14 cellular contexts compared by ENCODE assay signal in the genomic region with DNA sequence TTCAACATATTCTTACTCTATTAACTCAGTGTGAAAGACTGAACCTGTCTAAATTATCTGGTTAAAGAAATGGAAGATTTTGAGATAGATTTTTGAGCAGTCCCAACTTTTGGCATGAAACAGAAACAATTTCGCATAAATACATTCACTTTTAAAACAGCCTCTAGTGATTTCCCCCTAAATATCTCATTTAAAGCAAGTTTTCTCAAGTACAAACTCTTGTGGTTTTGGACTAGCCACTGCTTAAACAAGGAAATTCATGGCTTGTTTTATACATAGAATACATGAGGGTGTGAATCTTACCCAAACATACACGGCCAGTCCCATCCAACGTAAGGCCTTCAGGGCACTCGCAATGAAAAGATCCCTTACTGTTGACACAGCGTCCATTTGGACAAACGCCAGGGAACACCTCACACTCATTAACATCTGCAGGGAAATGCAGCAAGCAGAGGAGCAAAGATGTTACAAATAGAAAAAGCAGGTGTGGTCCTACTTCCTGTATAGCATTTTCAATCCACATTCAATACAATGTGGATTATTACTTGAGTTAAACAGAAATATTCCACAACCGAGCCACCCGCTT.
DNase-seq lines count a peak whose midpoint lies in the region; ATAC-seq and TF ChIP-seq lines count a peak whose summit lies in the region.
"Had no signal": no experiment of that assay in that cellular context is flagged by ENCODE, and none has a peak within 500 bp of the region (broad histone marks: within the 10 kb centered on the region; RNA-seq: fewer than 3 reads in every experiment).

No MANE protein-coding gene starts in this region.

- H3K27ac Mint-ChIP-seq in Calu3 (ENCODE audit: unreplicated experiment): peak overlapping the region; percentile 62
- no peak overlapping the region for H3K27ac Mint-ChIP-seq in immature natural killer cell
- no peak overlapping the region for H3K27ac Mint-ChIP-seq in CD4-positive, alpha-beta memory T cell
- H3K27ac Mint-ChIP-seq: HFFc6, progenitor cell of endocrine pancreas had no signal

- H4K20me1 ChIP-seq in PC-3 (ENCODE audit: low read length): no peaks in the 10 kb centered on the region

- ATAC-seq in PC-3: peak; percentile 95
- peak; percentile 96 for ATAC-seq in foreskin keratinocyte
- no peak for ATAC-seq in HG03159 (IDR thresholded peaks at IDR 0.05; ENCODE audit: unreplicated experiment)
- ATAC-seq: left lobe of liver had no signal

- no peaks in the 10 kb centered on the region for H3K9me3 Mint-ChIP-seq in Calu3 (ENCODE audit: low read depth, unreplicated experiment)
- peaks cover 0 to 3% (median 0%) of the 10 kb centered on the region in 6 donors for H3K9me3 Mint-ChIP-seq in immature natural killer cell
- H3K9me3 Mint-ChIP-seq in CD4-positive, alpha-beta memory T cell: no peaks in the 10 kb centered on the region
- H3K9me3 Mint-ChIP-seq: HFFc6 had no signal

- BruUV-seq in Calu3 (replicated peaks; lab: Mats Ljungman, UMichigan): no TSS peak
- no TSS peak for BruUV-seq in PC-3 (replicated peaks; lab: Mats Ljungman, UMichigan)

- no peaks in the 10 kb centered on the region for H3K9me3 ChIP-seq in PC-3 (ENCODE audit: low read length)
- no peaks in the 10 kb centered on the region for H3K9me3 ChIP-seq in CD4-positive, alpha-beta memory T cell (ENCODE audit: control insufficient read depth in 1 of 2, low read length in 2 of 2)
- H3K9me3 ChIP-seq: BE2C had no signal

- CTCF ChIA-PET in Calu3 (lab: Charles Lee) (no interaction called here), PC-3 (lab: Charles Lee) (no interaction called here)
- CTCF ChIA-PET in CD4-positive, alpha-beta memory T cell (lab: Charles Lee; ENCODE audit: partially characterized antibody): no interaction called here

- H3K4me1 Mint-ChIP-seq in Calu3 (ENCODE audit: low read depth, unreplicated experiment): peaks cover 8% of the 10 kb centered on the region
- H3K4me1 Mint-ChIP-seq in immature natural killer cell: no peaks in the 10 kb centered on the region
- no peaks in the 10 kb centered on the region for H3K4me1 Mint-ChIP-seq in CD4-positive, alpha-beta memory T cell

- no peaks in the 10 kb centered on the region for H3K79me2 ChIP-seq in PC-3 (ENCODE audit: low read length)

- no peak overlapping the region for H3K4me3 Mint-ChIP-seq in Calu3 (ENCODE audit: low read depth, unreplicated experiment)
- H3K4me3 Mint-ChIP-seq in immature natural killer cell: no peak overlapping the region
- H3K4me3 Mint-ChIP-seq in CD4-positive, alpha-beta memory T cell: no peak overlapping the region
- H3K4me3 Mint-ChIP-seq: HFFc6 had no signal

- no peaks in the 10 kb centered on the region for H3K9me2 ChIP-seq in PC-3 (replicated peaks; ENCODE audit: low read length)

- peak overlapping the region; percentile 43 for H3K4me2 ChIP-seq in PC-3 (ENCODE audit: low read length)

- H3K27me3 ChIP-seq in PC-3 (ENCODE audit: low read length): no peaks in the 10 kb centered on the region
- H3K27me3 ChIP-seq in foreskin keratinocyte: no peaks in the 10 kb centered on the region
- H3K27me3 ChIP-seq in CD4-positive, alpha-beta memory T cell (ENCODE audit: insufficient read depth, low read length): no peaks in the 10 kb centered on the region
- H3K27me3 ChIP-seq: BE2C had no signal

- H3K4me1 ChIP-seq in PC-3 (ENCODE audit: insufficient read depth, low read length) (peaks cover 14% of the 10 kb centered on the region), foreskin keratinocyte (peaks cover 13% of the 10 kb centered on the region)
- H3K4me1 ChIP-seq in CD4-positive, alpha-beta memory T cell (ENCODE audit: insufficient read depth, low read length): no peaks in the 10 kb centered on the region
- H3K4me1 ChIP-seq: BE2C had no signal

- intact Hi-C loops in Calu3 (cut with micrococcal nuclease; ENCODE audit: unreplicated experiment): loop anchor here (10.0 kb wide), 1 partner anchor 604 kb away; no protein-coding TSS in a partner anchor
- intact Hi-C loops in PC-3 (cut with micrococcal nuclease): loop anchor here (1.0 to 5.0 kb wide), 2 partner anchors 121 to 137 kb away; no protein-coding TSS in a partner anchor
- intact Hi-C loops in CD4-positive, alpha-beta memory T cell (cut with micrococcal nuclease): no loop called here

- H3K27me3 Mint-ChIP-seq in Calu3 (ENCODE audit: unreplicated experiment) (no peaks in the 10 kb centered on the region), immature natural killer cell (ENCODE audit: low read depth in 3 of 3) (no peaks in the 10 kb centered on the region)
- no peaks in the 10 kb centered on the region for H3K27me3 Mint-ChIP-seq in CD4-positive, alpha-beta memory T cell
- H3K27me3 Mint-ChIP-seq: progenitor cell of endocrine pancreas had no signal

- TF ChIP-seq CTCF in Calu3 (IDR thresholded peaks at IDR 0.05; ENCODE audit: unreplicated experiment): no peak
- TF ChIP-seq CTCF in PC-3 (conservative IDR thresholded peaks at IDR 0.05; ENCODE audit: low read depth, low read length): no peak
- no peak for TF ChIP-seq CTCF in foreskin keratinocyte (conservative IDR thresholded peaks at IDR 0.05)

- H3K36me3 Mint-ChIP-seq in Calu3 (ENCODE audit: insufficient read depth, unreplicated experiment): no peaks in the 10 kb centered on the region
- no peaks in the 10 kb centered on the region for H3K36me3 Mint-ChIP-seq in immature natural killer cell
- no peaks in the 10 kb centered on the region for H3K36me3 Mint-ChIP-seq in CD4-positive, alpha-beta memory T cell

- POLR2A ChIA-PET in PC-3 (lab: Charles Lee; ENCODE audit: unreplicated experiment): interaction anchor here (0.7 kb wide), 1 partner anchor 122 kb away, joined by 3 read pairs; no protein-coding TSS in a partner anchor
- POLR2A ChIA-PET in CD4-positive, alpha-beta memory T cell (lab: Charles Lee; ENCODE audit: partially characterized antibody): no interaction called here

- H3F3A ChIP-seq in PC-3 (ENCODE audit: low read length, unreplicated experiment): no peaks in the 10 kb centered on the region

- H3K27ac ChIP-seq in PC-3 (ENCODE audit: low read length): peak overlapping the region; percentile 51
- H3K27ac ChIP-seq in foreskin keratinocyte: no peak overlapping the region
- no peak overlapping the region for H3K27ac ChIP-seq in CD4-positive, alpha-beta memory T cell (ENCODE audit: low read depth, low read length)

- H3K9ac ChIP-seq in PC-3 (ENCODE audit: low read length): no peak overlapping the region

- no peaks in the 10 kb centered on the region for H3K36me3 ChIP-seq in PC-3 (ENCODE audit: low read depth, low read length)
- no peaks in the 10 kb centered on the region for H3K36me3 ChIP-seq in CD4-positive, alpha-beta memory T cell (ENCODE audit: insufficient read depth, low read length)
- H3K36me3 ChIP-seq: BE2C had no signal

- H3K4me3 ChIP-seq in PC-3 (ENCODE audit: low read length): no peak overlapping the region
- no peak overlapping the region for H3K4me3 ChIP-seq in CD4-positive, alpha-beta memory T cell (ENCODE audit: low read length in 2 of 2)

- H2AFZ ChIP-seq in PC-3 (ENCODE audit: low read length): peak overlapping the region; percentile 14; the same call in 1 of the 2 replicates

- DNase-seq in Calu3 (peak; percentile 64), NCI-H1092 (lab: John Stamatoyannopoulos, UW) (peak; percentile 61), PC-3 (peak; percentile 91), foreskin keratinocyte (peak; percentile 88 to 91), immature natural killer cell (no peak), medulla oblongata (ENCODE audit: extremely low spot score) (no peak)
- no peak for DNase-seq in CD4-positive, alpha-beta memory T cell
- DNase-seq: activated CD4-positive, CD25-positive, alpha-beta regulatory T cell treated with anti-CD3 and anti-CD28 coated beads, Interleukin-2, amount 50 U/mL, for 72 hours; BE2C; HFFc6; stimulated activated CD4-positive, alpha-beta T cell treated with anti-CD3 and anti-CD28 coated beads, Interleukin-4, amount 100 ng/mL, for 4 hours had no signal

Comparison
In these comparisons a context has a peak if more than half of its experiments do, and no peak if none do; other contexts are left out.
1. DNase-seq: peak in Calu3 (single experiment), NCI-H1092 (single experiment), PC-3 (single experiment) and foreskin keratinocyte (2 of 2); none in immature natural killer cell (0 of 3), CD4-positive, alpha-beta memory T cell (0 of 5) and medulla oblongata (single experiment).